1 cellular context compared by ENCODE assay signal in the genomic region with DNA sequence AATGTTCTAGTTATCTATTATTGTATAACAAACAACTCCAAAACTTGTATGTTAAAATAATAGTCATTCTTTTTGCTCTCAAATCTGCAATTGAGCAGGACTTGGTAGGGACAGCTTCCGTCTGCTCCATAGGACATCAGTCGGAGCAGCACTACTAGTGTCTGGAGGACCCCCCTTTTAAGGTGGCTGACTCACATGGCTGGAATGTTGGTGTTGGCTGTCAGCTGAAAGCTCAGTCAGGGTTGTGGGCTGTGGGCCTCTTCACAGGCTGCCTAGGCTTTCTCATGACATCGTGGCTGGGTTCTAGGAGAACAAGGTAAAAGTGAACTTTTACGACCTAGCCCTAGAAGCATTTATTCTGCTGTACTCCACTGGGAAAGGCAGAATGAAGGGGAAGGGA.
TF ChIP-seq lines count a peak whose summit lies in the region.

No MANE protein-coding gene starts in this region.

TF ChIP-seq in SK-N-SH, 30 proteins besides CTCF, POLR2A, EP300 and RAD21 (continued from another document):
- TF ChIP-seq, protein P1, sequence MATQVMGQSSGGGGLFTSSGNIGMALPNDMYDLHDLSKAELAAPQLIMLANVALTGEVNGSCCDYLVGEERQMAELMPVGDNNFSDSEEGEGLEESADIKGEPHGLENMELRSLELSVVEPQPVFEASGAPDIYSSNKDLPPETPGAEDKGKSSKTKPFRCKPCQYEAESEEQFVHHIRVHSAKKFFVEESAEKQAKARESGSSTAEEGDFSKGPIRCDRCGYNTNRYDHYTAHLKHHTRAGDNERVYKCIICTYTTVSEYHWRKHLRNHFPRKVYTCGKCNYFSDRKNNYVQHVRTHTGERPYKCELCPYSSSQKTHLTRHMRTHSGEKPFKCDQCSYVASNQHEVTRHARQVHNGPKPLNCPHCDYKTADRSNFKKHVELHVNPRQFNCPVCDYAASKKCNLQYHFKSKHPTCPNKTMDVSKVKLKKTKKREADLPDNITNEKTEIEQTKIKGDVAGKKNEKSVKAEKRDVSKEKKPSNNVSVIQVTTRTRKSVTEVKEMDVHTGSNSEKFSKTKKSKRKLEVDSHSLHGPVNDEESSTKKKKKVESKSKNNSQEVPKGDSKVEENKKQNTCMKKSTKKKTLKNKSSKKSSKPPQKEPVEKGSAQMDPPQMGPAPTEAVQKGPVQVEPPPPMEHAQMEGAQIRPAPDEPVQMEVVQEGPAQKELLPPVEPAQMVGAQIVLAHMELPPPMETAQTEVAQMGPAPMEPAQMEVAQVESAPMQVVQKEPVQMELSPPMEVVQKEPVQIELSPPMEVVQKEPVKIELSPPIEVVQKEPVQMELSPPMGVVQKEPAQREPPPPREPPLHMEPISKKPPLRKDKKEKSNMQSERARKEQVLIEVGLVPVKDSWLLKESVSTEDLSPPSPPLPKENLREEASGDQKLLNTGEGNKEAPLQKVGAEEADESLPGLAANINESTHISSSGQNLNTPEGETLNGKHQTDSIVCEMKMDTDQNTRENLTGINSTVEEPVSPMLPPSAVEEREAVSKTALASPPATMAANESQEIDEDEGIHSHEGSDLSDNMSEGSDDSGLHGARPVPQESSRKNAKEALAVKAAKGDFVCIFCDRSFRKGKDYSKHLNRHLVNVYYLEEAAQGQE (IDR thresholded peaks at IDR 0.05; ENCODE audit: low read depth, low read length), result no peak
- no peak for TF ChIP-seq RFX5 (IDR thresholded peaks at IDR 0.05; ENCODE audit: low read length)
- TF ChIP-seq, protein P2, sequence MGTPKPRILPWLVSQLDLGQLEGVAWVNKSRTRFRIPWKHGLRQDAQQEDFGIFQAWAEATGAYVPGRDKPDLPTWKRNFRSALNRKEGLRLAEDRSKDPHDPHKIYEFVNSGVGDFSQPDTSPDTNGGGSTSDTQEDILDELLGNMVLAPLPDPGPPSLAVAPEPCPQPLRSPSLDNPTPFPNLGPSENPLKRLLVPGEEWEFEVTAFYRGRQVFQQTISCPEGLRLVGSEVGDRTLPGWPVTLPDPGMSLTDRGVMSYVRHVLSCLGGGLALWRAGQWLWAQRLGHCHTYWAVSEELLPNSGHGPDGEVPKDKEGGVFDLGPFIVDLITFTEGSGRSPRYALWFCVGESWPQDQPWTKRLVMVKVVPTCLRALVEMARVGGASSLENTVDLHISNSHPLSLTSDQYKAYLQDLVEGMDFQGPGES (IDR thresholded peaks at IDR 0.05; ENCODE audit: low read depth, low read length), result no peak
- no peak for TF ChIP-seq EZH2phosphoT487 (IDR thresholded peaks at IDR 0.05; ENCODE audit: borderline replicate concordance, low read depth)
- TF ChIP-seq FOSL2 (IDR thresholded peaks at IDR 0.05; ENCODE audit: borderline replicate concordance, low read depth), result peak; percentile 79; the same call in 1 of the 2 replicates
- TF ChIP-seq ELF1 (IDR thresholded peaks at IDR 0.05), result no peak
- TF ChIP-seq GATA2 (CRISPR knock-in tag; IDR thresholded peaks at IDR 0.05), result no peak
- TF ChIP-seq, protein P3, sequence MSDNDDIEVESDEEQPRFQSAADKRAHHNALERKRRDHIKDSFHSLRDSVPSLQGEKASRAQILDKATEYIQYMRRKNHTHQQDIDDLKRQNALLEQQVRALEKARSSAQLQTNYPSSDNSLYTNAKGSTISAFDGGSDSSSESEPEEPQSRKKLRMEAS (IDR thresholded peaks at IDR 0.05; ENCODE audit: low read depth), result 0 out of 2 replicates have a peak, but pooled peaks have one; percentile 19
- TF ChIP-seq CHD2 (IDR thresholded peaks at IDR 0.05; ENCODE audit: low read length, partially characterized antibody), result no peak
